Comparison of ENCODE assay signal across 29 cellular contexts in genomic region chr2:61562615-61563014, GRCh38.
"Had no signal": no experiment of that assay in that cellular context is flagged by ENCODE, and none has a peak within 500 bp of the region (broad histone marks: within the 10 kb centered on the region; RNA-seq: fewer than 3 reads in every experiment).

No MANE protein-coding gene starts in this region.

- ATAC-seq: stimulated activated effector memory CD8-positive, alpha-beta T cell treated with anti-CD3 and anti-CD28 coated beads, Interleukin-12 subunit alpha, Interleukin-12 subunit beta, amount 100 ng/mL, for 72 hours; stimulated activated memory B cell treated with anti-CD40 and anti-IgM and Interleukin-4, amounts not matched to agents 10 μg/mL and 1 μg/mL and 100 μg/mL, for 72 hours; stimulated activated naive B cell treated with anti-CD40 and anti-IgM and Interleukin-4, amounts not matched to agents 10 μg/mL and 1 μg/mL and 100 μg/mL, for 72 hours; stimulated activated naive CD8-positive, alpha-beta T cell treated with anti-CD3 and anti-CD28 coated beads, Interleukin-15, amount 100 ng/mL, for 72 hours; stimulated activated naive CD8-positive, alpha-beta T cell treated with anti-CD3 and anti-CD28 coated beads, Interleukin-15, Interleukin-2, amounts not matched to agents 100 U/mL and 50 U/mL, for 24 hours; upper lobe of right lung had no signal

- H3K27me3 ChIP-seq: stomach, suprapubic skin, testis, thyroid gland, tibial artery, tibial nerve, transverse colon, upper lobe of left lung, upper lobe of right lung, uterus, vagina had no signal

- H3K4me3 Mint-ChIP-seq: stimulated activated effector memory CD8-positive, alpha-beta T cell treated with anti-CD3 and anti-CD28 coated beads, Interleukin-12 subunit alpha, Interleukin-12 subunit beta, amount 100 ng/mL, for 72 hours; stimulated activated memory B cell treated with anti-CD40 and anti-IgM and Interleukin-4, amounts not matched to agents 10 μg/mL and 1 μg/mL and 100 μg/mL, for 72 hours; stimulated activated naive B cell treated with anti-CD40 and anti-IgM and Interleukin-4, amounts not matched to agents 10 μg/mL and 1 μg/mL and 100 μg/mL, for 72 hours; stimulated activated naive CD8-positive, alpha-beta T cell treated with anti-CD3 and anti-CD28 coated beads, Interleukin-15, amount 100 ng/mL, for 72 hours; stimulated activated naive CD8-positive, alpha-beta T cell treated with anti-CD3 and anti-CD28 coated beads, Interleukin-15, Interleukin-2, amounts not matched to agents 100 ng/mL and 50 ng/mL, for 24 hours; type B pancreatic cell had no signal

- H3K4me3 ChIP-seq: stomach, suprapubic skin, testis, thoracic aorta, thyroid gland, tibial artery, tibial nerve, transverse colon, upper lobe of left lung, upper lobe of right lung, uterus, vagina had no signal

- FAIRE-seq: urothelium cell line had no signal

- H3K27ac Mint-ChIP-seq: stimulated activated effector memory CD8-positive, alpha-beta T cell treated with anti-CD3 and anti-CD28 coated beads, Interleukin-12 subunit alpha, Interleukin-12 subunit beta, amount 100 ng/mL, for 72 hours; stimulated activated memory B cell treated with anti-CD40 and anti-IgM and Interleukin-4, amounts not matched to agents 10 μg/mL and 1 μg/mL and 100 μg/mL, for 72 hours; stimulated activated naive B cell treated with anti-CD40 and anti-IgM and Interleukin-4, amounts not matched to agents 10 μg/mL and 1 μg/mL and 100 μg/mL, for 72 hours; stimulated activated naive CD8-positive, alpha-beta T cell treated with anti-CD3 and anti-CD28 coated beads, Interleukin-15, Interleukin-2, amounts not matched to agents 100 ng/mL and 50 ng/mL, for 24 hours; type B pancreatic cell had no signal

- H3K36me3 ChIP-seq: stomach, suprapubic skin, thoracic aorta, thyroid gland, tibial artery, tibial nerve, transverse colon, upper lobe of left lung, upper lobe of right lung, uterus, vagina had no signal

- H3K36me3 Mint-ChIP-seq: stimulated activated effector memory CD8-positive, alpha-beta T cell treated with anti-CD3 and anti-CD28 coated beads, Interleukin-12 subunit alpha, Interleukin-12 subunit beta, amount 100 ng/mL, for 72 hours; stimulated activated memory B cell treated with anti-CD40 and anti-IgM and Interleukin-4, amounts not matched to agents 10 μg/mL and 1 μg/mL and 100 μg/mL, for 72 hours; stimulated activated naive B cell treated with anti-CD40 and anti-IgM and Interleukin-4, amounts not matched to agents 10 μg/mL and 1 μg/mL and 100 μg/mL, for 72 hours; type B pancreatic cell had no signal

- DNase-seq: stimulated activated CD4-positive, alpha-beta T cell treated with anti-CD3 and anti-CD28 coated beads, Interleukin-2, amount 100 ng/mL, for 48 hours; stimulated activated CD4-positive, alpha-beta T cell treated with anti-CD3 and anti-CD28 coated beads, Interleukin-4, amount 100 ng/mL, for 1 hour; stimulated activated CD4-positive, alpha-beta T cell treated with anti-CD3 and anti-CD28 coated beads, Interleukin-4, amount 100 ng/mL, for 24 hours; stimulated activated CD4-positive, alpha-beta T cell treated with anti-CD3 and anti-CD28 coated beads, Interleukin-4, amount 100 ng/mL, for 4 hours; stimulated activated CD8-positive, alpha-beta memory T cell treated with anti-CD3 and anti-CD28 coated beads, Interleukin-4, amount 100 ng/mL, for 48 hours; stimulated activated naive B cell treated with anti-CD40 and anti-IgM and Interleukin-4, amounts not matched to agents 10 μg/mL and 1 μg/mL and 100 μg/mL, for 72 hours; stimulated activated naive CD4-positive, alpha-beta T cell; stimulated activated naive CD4-positive, alpha-beta T cell treated with Interleukin-2 at 50 U/mL for 16 hours; stimulated activated naive CD8-positive, alpha-beta T cell treated with anti-CD3 and anti-CD28 coated beads, Interleukin-15, amount 100 ng/mL, for 72 hours; stimulated activated naive CD8-positive, alpha-beta T cell treated with anti-CD3 and anti-CD28 coated beads, Interleukin-15, Interleukin-2, amounts not matched to agents 100 U/mL and 50 U/mL, for 24 hours; stomach; substantia nigra; testis; thyroid gland; tibial artery; transverse colon; trophoblast cell; upper lobe of left lung; upper lobe of right lung; uterus had no signal

- H3K27me3 Mint-ChIP-seq: stimulated activated memory B cell treated with anti-CD40 and anti-IgM and Interleukin-4, amounts not matched to agents 10 μg/mL and 1 μg/mL and 100 μg/mL, for 72 hours; stimulated activated naive B cell treated with anti-CD40 and anti-IgM and Interleukin-4, amounts not matched to agents 10 μg/mL and 1 μg/mL and 100 μg/mL, for 72 hours; stimulated activated naive CD8-positive, alpha-beta T cell treated with anti-CD3 and anti-CD28 coated beads, Interleukin-15, amount 100 ng/mL, for 72 hours; stimulated activated naive CD8-positive, alpha-beta T cell treated with anti-CD3 and anti-CD28 coated beads, Interleukin-15, Interleukin-2, amounts not matched to agents 100 ng/mL and 50 ng/mL, for 24 hours; type B pancreatic cell had no signal

- H3K9me3 ChIP-seq: stomach, suprapubic skin, testis, thoracic aorta, thyroid gland, tibial artery, tibial nerve, transverse colon, upper lobe of left lung, upper lobe of right lung, uterus, vagina had no signal

- H3K27ac ChIP-seq: stomach, suprapubic skin, testis, thoracic aorta, thyroid gland, tibial artery, tibial nerve, transverse colon, upper lobe of left lung, upper lobe of right lung, uterus, vagina had no signal

- H3K4me1 Mint-ChIP-seq: stimulated activated effector memory CD8-positive, alpha-beta T cell treated with anti-CD3 and anti-CD28 coated beads, Interleukin-12 subunit alpha, Interleukin-12 subunit beta, amount 100 ng/mL, for 72 hours; stimulated activated memory B cell treated with anti-CD40 and anti-IgM and Interleukin-4, amounts not matched to agents 10 μg/mL and 1 μg/mL and 100 μg/mL, for 72 hours; stimulated activated naive B cell treated with anti-CD40 and anti-IgM and Interleukin-4, amounts not matched to agents 10 μg/mL and 1 μg/mL and 100 μg/mL, for 72 hours; stimulated activated naive CD8-positive, alpha-beta T cell treated with anti-CD3 and anti-CD28 coated beads, Interleukin-15, amount 100 ng/mL, for 72 hours had no signal

- H3K9me3 Mint-ChIP-seq: stimulated activated effector memory CD8-positive, alpha-beta T cell treated with anti-CD3 and anti-CD28 coated beads, Interleukin-12 subunit alpha, Interleukin-12 subunit beta, amount 100 ng/mL, for 72 hours; stimulated activated memory B cell treated with anti-CD40 and anti-IgM and Interleukin-4, amounts not matched to agents 10 μg/mL and 1 μg/mL and 100 μg/mL, for 72 hours; stimulated activated naive B cell treated with anti-CD40 and anti-IgM and Interleukin-4, amounts not matched to agents 10 μg/mL and 1 μg/mL and 100 μg/mL, for 72 hours; stimulated activated naive CD8-positive, alpha-beta T cell treated with anti-CD3 and anti-CD28 coated beads, Interleukin-15, amount 100 ng/mL, for 72 hours; stimulated activated naive CD8-positive, alpha-beta T cell treated with anti-CD3 and anti-CD28 coated beads, Interleukin-15, Interleukin-2, amounts not matched to agents 100 ng/mL and 50 ng/mL, for 24 hours; type B pancreatic cell had no signal

- H3K4me1 ChIP-seq: stomach, suprapubic skin, testis, thyroid gland, tibial artery, tibial nerve, transverse colon, upper lobe of left lung, upper lobe of right lung, uterus, vagina had no signal
